In the genomic region with DNA sequence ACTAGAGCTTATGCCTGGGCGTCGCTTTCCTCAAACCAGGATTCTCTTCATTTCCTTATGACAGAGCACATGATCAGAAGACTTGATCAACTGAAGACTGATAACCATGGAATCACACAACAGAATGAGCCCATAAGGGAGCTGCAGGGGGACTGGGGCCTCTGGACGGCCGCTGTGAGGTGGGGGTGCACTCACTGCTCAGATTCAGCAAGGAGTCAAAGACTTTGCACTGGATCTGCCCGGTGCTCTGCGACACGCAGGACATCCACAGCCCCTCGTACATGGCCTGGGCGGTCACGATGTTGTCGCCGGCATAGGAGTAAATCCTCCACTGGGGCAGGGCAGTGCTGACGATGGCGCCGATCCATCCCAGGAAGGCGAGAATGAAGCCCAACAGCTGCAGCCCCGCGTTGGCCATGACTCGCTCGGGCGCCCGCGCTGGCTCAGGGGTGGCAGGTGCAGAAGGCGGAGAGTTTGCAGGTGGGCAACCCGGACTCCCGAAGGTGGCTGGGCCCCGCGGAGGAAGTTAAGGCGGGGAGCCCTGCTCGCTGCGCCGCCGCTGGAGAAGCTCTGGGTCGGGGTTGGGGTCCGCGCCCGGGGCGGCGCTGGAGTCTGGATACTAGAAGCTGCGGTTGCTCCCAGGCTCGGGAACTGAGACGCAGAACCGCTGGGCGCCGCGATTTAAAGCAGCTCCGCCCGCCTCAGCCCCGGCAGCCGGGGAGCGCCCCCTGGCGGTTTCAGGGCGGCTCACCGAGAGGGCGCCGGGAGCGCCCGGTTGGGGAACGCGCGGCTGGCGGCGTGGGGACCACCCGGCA, we compare ENCODE assay signal across 8 cellular contexts. TPM values are rescaled to one million over a fixed set of nuclear protein-coding genes. Genes with fewer than 3 reads are reported as not detected.
DNase-seq lines count a peak whose midpoint lies in the region; ATAC-seq lines count a peak whose summit lies in the region.

Gene CLDN1 (minus strand): TSS at position 658 of the 815 bp plus-strand sequence. CDS start 240 bp downstream, at position 418.

- ATAC-seq in HG03025 (IDR thresholded peaks at IDR 0.05; ENCODE audit: low FRiP score, unreplicated experiment) = peak; percentile 83
- ATAC-seq in left lobe of liver = peak; percentile 86

- peak; percentile 23 to 47 for DNase-seq in SHP77 (lab: John Stamatoyannopoulos, UW)
- DNase-seq in SHP77 treated with DMSO at 0.1 percent for 48 hours (lab: John Stamatoyannopoulos, UW) = no peak
- peak; percentile 67 for DNase-seq in NCI-H226
- peak; percentile 51 to 61 for DNase-seq in activated CD4-positive, alpha-beta T cell treated with anti-CD3 and anti-CD28 coated beads, Interleukin-2, amount 50 U/mL, for 24 hours (ENCODE audit: low read depth in 1 of 2, low spot score in 1 of 2)
- peak; percentile 24 to 76 for DNase-seq in dermis microvascular lymphatic vessel endothelial cell (ENCODE audit: low read depth in 2 of 2)
- DNase-seq in left lobe of liver (ENCODE audit: low spot score) = peak; percentile 92
- DNase-seq in stimulated activated CD4-positive, alpha-beta T cell treated with anti-CD3 and anti-CD28 coated beads, Interleukin-1b, Interleukin-23, amount 100 ng/mL, for 48 hours = peak; percentile 64

RNA-seq across cellular contexts. Expression of gene CLDN1, which starts in this region (rescaled TPM):
- total RNA-seq in dermis microvascular lymphatic vessel endothelial cell (0.13 and 0.63 TPM in 2 replicates), left lobe of liver (109 TPM)

Comparison
In these comparisons a context has a peak if more than half of its experiments do, and no peak if none do; other contexts are left out.
1. RNA of gene CLDN1 (total RNA-seq): 109 TPM in left lobe of liver (single experiment); 0.13 to 0.63 TPM in dermis microvascular lymphatic vessel endothelial cell; every median in the first group is over 10 times any median in the second.
2. Peak in DNase-seq in dermis microvascular lymphatic vessel endothelial cell; RNA of the gene not detected or under 1 TPM.